7 cellular contexts compared by ENCODE assay signal in genomic region chr6:90584636-90585255, GRCh38. TPM values are rescaled to one million over a fixed set of nuclear protein-coding genes. Genes with fewer than 3 reads are reported as not detected.
DNase-seq lines count a peak whose midpoint lies in the region; ATAC-seq and TF ChIP-seq lines count a peak whose summit lies in the region.

No MANE protein-coding gene starts in this region.

- peaks cover 52% of the 10 kb centered on the region for H3K4me1 Mint-ChIP-seq in activated naive CD8-positive, alpha-beta T cell treated with anti-CD3 and anti-CD28 coated beads for 36 hours
- H3K4me1 Mint-ChIP-seq in nephron progenitor cell, result peaks cover 34% of the 10 kb centered on the region

- peaks cover 14% of the 10 kb centered on the region for H3K27me3 Mint-ChIP-seq in activated naive CD8-positive, alpha-beta T cell treated with anti-CD3 and anti-CD28 coated beads for 36 hours
- H3K27me3 Mint-ChIP-seq in nephron progenitor cell (ENCODE audit: low read depth, poor library complexity), result peaks cover 15% of the 10 kb centered on the region

- peak overlapping the region; percentile 45 for H3K27ac Mint-ChIP-seq in activated naive CD8-positive, alpha-beta T cell treated with anti-CD3 and anti-CD28 coated beads for 36 hours
- H3K27ac Mint-ChIP-seq in nephron progenitor cell, result no peak overlapping the region

- no peaks in the 10 kb centered on the region for H3K27me3 ChIP-seq in upper lobe of right lung

- H3K9me3 Mint-ChIP-seq in activated naive CD8-positive, alpha-beta T cell treated with anti-CD3 and anti-CD28 coated beads for 36 hours, result no peaks in the 10 kb centered on the region
- H3K9me3 Mint-ChIP-seq in nephron progenitor cell, result no peaks in the 10 kb centered on the region

- ATAC-seq in HG03175 (IDR thresholded peaks at IDR 0.05; ENCODE audit: unreplicated experiment) (peak; percentile 18), upper lobe of right lung (no peak), left colon (no peak)

- H3K4me3 Mint-ChIP-seq in activated naive CD8-positive, alpha-beta T cell treated with anti-CD3 and anti-CD28 coated beads for 36 hours, result peak overlapping the region; percentile 98
- H3K4me3 Mint-ChIP-seq in nephron progenitor cell, result peak overlapping the region; percentile 99

- peaks cover 6% of the 10 kb centered on the region for H3K36me3 Mint-ChIP-seq in activated naive CD8-positive, alpha-beta T cell treated with anti-CD3 and anti-CD28 coated beads for 36 hours
- no peaks in the 10 kb centered on the region for H3K36me3 Mint-ChIP-seq in nephron progenitor cell (ENCODE audit: low read depth)

- in situ Hi-C loops in GM13976 (cut with MboI; ENCODE audit: low sequenced_read_pairs, unreplicated experiment), result no loop called here

- peaks cover 29% of the 10 kb centered on the region for H3K4me1 ChIP-seq in upper lobe of right lung

- no peak for TF ChIP-seq CTCF in GM13976 (IDR thresholded peaks at IDR 0.05; ENCODE audit: borderline replicate concordance, control extremely low read depth, extremely low read depth, insufficient read depth, missing control alignments)
- no peak for TF ChIP-seq CTCF in nephron progenitor cell (IDR thresholded peaks at IDR 0.05)
- no peak for TF ChIP-seq CTCF in upper lobe of right lung (IDR thresholded peaks at IDR 0.05)

- no peaks in the 10 kb centered on the region for H3K36me3 ChIP-seq in upper lobe of right lung

- H3K4me3 ChIP-seq in upper lobe of right lung, result no peak overlapping the region

- no peaks in the 10 kb centered on the region for H3K9me3 ChIP-seq in upper lobe of right lung

- H3K27ac ChIP-seq in upper lobe of right lung, result no peak overlapping the region

- DNase-seq in GM13976 (ENCODE audit: low spot score) (peak; percentile 18), nephron progenitor cell (no peak), Ammon's horn (ENCODE audit: low spot score) (no peak), upper lobe of right lung (no peak), left colon (no peak)
- no peak for DNase-seq in activated naive CD8-positive, alpha-beta T cell treated with anti-CD3 and anti-CD28 coated beads for 36 hours

- intact Hi-C loops in upper lobe of right lung (cut with DNase I), result no loop called here
- intact Hi-C loops in left colon (cut with DNase I, micrococcal nuclease), result no loop called here

RNA-seq across cellular contexts. Expression of gene MAP3K7, which starts 2.1 kb away (rescaled TPM):
- 10 to 100 TPM; 22.5 to 24.6 TPM for total RNA-seq in activated naive CD8-positive, alpha-beta T cell treated with anti-CD3 and anti-CD28 coated beads for 36 hours
- total RNA-seq in upper lobe of right lung, result 20.4 TPM
- 10 to 100 TPM; 15.6 to 18.2 TPM for total RNA-seq in left colon
